In the genomic region with DNA sequence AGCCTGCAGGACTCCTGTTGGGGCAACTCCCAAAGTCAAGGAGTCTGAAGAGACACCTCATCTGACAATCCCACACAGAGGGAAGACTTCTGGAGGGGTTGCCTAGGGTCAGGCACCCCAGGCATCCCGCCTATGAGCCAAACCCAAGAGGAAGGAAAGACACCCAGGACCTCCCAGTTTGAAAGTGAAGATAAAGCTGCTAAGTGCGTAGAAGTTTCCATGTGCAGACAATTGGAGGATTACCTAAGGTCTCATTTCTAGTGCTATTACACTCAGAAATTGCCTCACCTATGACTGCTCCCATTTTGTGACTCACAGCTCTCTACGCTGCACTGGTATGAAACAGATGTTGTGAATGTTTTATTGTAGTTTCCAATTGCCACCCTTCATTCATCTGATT, we compare ENCODE assay signal across 14 cellular contexts.
A peak's percentile ranks its signal among the peaks of the same experiment; 100 is the strongest.
DNase-seq lines count a peak whose midpoint lies in the region; ATAC-seq, FAIRE-seq and TF ChIP-seq lines count a peak whose summit lies in the region.
"Had no signal": no experiment of that assay in that cellular context is flagged by ENCODE, and none has a peak within 500 bp of the region (broad histone marks: within the 10 kb centered on the region; RNA-seq: fewer than 3 reads in every experiment).

No MANE protein-coding gene starts in this region.

- peak; percentile 18 for FAIRE-seq in RCC 7860 (lab: Jason Lieb, UNC)
- FAIRE-seq: K562 had no signal

- no peak for TF ChIP-seq CTCF in nephron (IDR thresholded peaks at IDR 0.05; ENCODE audit: unreplicated experiment in 3 of 3)
- TF ChIP-seq CTCF in GM10248 (IDR thresholded peaks at IDR 0.05; ENCODE audit: control extremely low read depth, extremely low read depth, low read depth, missing control alignments) = no peak

- peak overlapping the region; percentile 51 to 62 for H3K27ac ChIP-seq in esophagus (ENCODE audit: low read depth in 2 of 2, low read length in 1 of 2)

- H3K9me3 ChIP-seq in esophagus (ENCODE audit: control insufficient read depth in 2 of 2, insufficient read depth in 1 of 2, low read depth in 1 of 2, low read length in 1 of 2) = no peaks in the 10 kb centered on the region

- H3K4me3 ChIP-seq in esophagus (ENCODE audit: low read depth in 1 of 2, low read length in 2 of 2) = no peak overlapping the region
- H3K4me3 ChIP-seq: K562 had no signal

- POLR2A ChIA-PET in GM10248 (lab: Yijun Ruan, JAX) = no interaction called here

- H3K4me1 Mint-ChIP-seq in nephron = peaks cover 46% of the 10 kb centered on the region

- no peak overlapping the region for H3K4me3 Mint-ChIP-seq in nephron

- H3K27me3 Mint-ChIP-seq in nephron (ENCODE audit: low read depth) = peaks cover 9% of the 10 kb centered on the region

- ATAC-seq in HG03460 (IDR thresholded peaks at IDR 0.05; ENCODE audit: unreplicated experiment) = no peak
- ATAC-seq: K562, Panc1 had no signal

- 55 to 61% methylated on average over 3 of the region's 3 CpGs for WGBS in esophagus, 2 donors

- no peaks in the 10 kb centered on the region for H3K36me3 ChIP-seq in esophagus (ENCODE audit: control insufficient read depth in 2 of 2, insufficient read depth in 2 of 2, low read length in 1 of 2)

- peak; percentile 11 for DNase-seq in ELR (ENCODE audit: low read depth)
- peak; percentile 50 for DNase-seq in RCC 7860 (ENCODE audit: low spot score)
- no peak for DNase-seq in HK-2 (ENCODE audit: unreplicated experiment)
- DNase-seq in GM10248 (ENCODE audit: extremely low spot score) = no peak
- no peak for DNase-seq in activated gamma-delta T cell treated with Interleukin-2 at 50 U/mL for 16 hours
- DNase-seq: activated effector memory CD4-positive, alpha-beta T cell treated with anti-CD3 and anti-CD28 coated beads, Interleukin-2, amount 50 U/mL, for 16 hours; NCI-H1417; NCI-H510A treated with DMSO at 0.1 percent for 48 hours; substantia nigra had no signal

- CTCF ChIA-PET in GM10248 (lab: Yijun Ruan, JAX) = interaction anchor here (3.0 kb wide), 1 partner anchor 10 kb away, joined by 16 read pairs; no protein-coding TSS in a partner anchor

- peak overlapping the region in 2 of 3 experiments; percentile 23 to 50 for H3K27ac Mint-ChIP-seq in nephron

- H3K27me3 ChIP-seq in esophagus (ENCODE audit: control insufficient read depth in 1 of 2, insufficient read depth in 2 of 2, low read length in 2 of 2) = no peaks in the 10 kb centered on the region

- no peaks in the 10 kb centered on the region for H3K36me3 Mint-ChIP-seq in nephron (ENCODE audit: low read depth)

- no peaks in the 10 kb centered on the region for H3K9me3 Mint-ChIP-seq in nephron

- H3K4me1 ChIP-seq in esophagus (ENCODE audit: control insufficient read depth in 2 of 2, insufficient read depth in 2 of 2, low read length in 1 of 2) = peaks cover 0 to 3% of the 10 kb centered on the region in 2 donors

Comparison
In these comparisons a context has a peak if more than half of its experiments do, and no peak if none do; other contexts are left out.
1. DNase-seq: peak in ELR (single experiment) and RCC 7860 (single experiment); none in HK-2 (single experiment), GM10248 (single experiment) and activated gamma-delta T cell treated with Interleukin-2 at 50 U/mL for 16 hours (single experiment).